ENCODE assay signal across 1 cellular context in genomic region chr16:30876867-30877266, GRCh38.
A peak's percentile ranks its signal among the peaks of the same experiment; 100 is the strongest.
TF ChIP-seq lines count a peak whose summit lies in the region.

No MANE protein-coding gene starts in this region.

TF ChIP-seq in HepG2, 621 proteins besides CTCF, POLR2A, EP300 and RAD21 (continued from another document):
- TF ChIP-seq USF2 (IDR thresholded peaks at IDR 0.05; ENCODE audit: low read depth, low read length) (no peak), USF2 (CRISPR knock-in tag; IDR thresholded peaks at IDR 0.05; ENCODE audit: borderline replicate concordance) (no peak), SALL1 (CRISPR knock-in tag; IDR thresholded peaks at IDR 0.05) (peak; percentile 54; the same call in 1 of the 2 replicates), SETDB1 (CRISPR knock-in tag; IDR thresholded peaks at IDR 0.05; ENCODE audit: borderline replicate concordance) (no peak), ZNF883 (CRISPR knock-in tag; IDR thresholded peaks at IDR 0.05; ENCODE audit: not compliant biosample characterization) (no peak), CREM (IDR thresholded peaks at IDR 0.05) (no peak), CREM (CRISPR knock-in tag; IDR thresholded peaks at IDR 0.05) (no peak), IRX3 (CRISPR knock-in tag; IDR thresholded peaks at IDR 0.05; ENCODE audit: borderline replicate concordance, low read depth) (no peak), TAF1 (CRISPR knock-in tag; IDR thresholded peaks at IDR 0.05) (peak; percentile 32; the same call in 1 of the 2 replicates), ZNF20 (CRISPR knock-in tag; IDR thresholded peaks at IDR 0.05) (no peak), NCOA5 (CRISPR knock-in tag; IDR thresholded peaks at IDR 0.05) (no peak), CAMTA2 (CRISPR knock-in tag; IDR thresholded peaks at IDR 0.05; ENCODE audit: borderline replicate concordance) (no peak), ZNF225 (CRISPR knock-in tag; IDR thresholded peaks at IDR 0.05) (no peak), ZNF768 (CRISPR knock-in tag; IDR thresholded peaks at IDR 0.05) (0 out of 2 replicates have a peak, but pooled peaks have one; percentile 36), FIP1L1 (IDR thresholded peaks at IDR 0.05; ENCODE audit: borderline replicate concordance, insufficient read depth, low read depth, low read length) (no peak), ZBTB8A (CRISPR knock-in tag; IDR thresholded peaks at IDR 0.05; ENCODE audit: borderline replicate concordance, low read depth) (no peak), ZNF567 (CRISPR knock-in tag; IDR thresholded peaks at IDR 0.05; ENCODE audit: borderline replicate concordance) (no peak), SP1 (IDR thresholded peaks at IDR 0.05) (no peak), SP1 (CRISPR knock-in tag; IDR thresholded peaks at IDR 0.05) (0 out of 2 replicates have a peak, but pooled peaks have one; percentile 22), ZNF430 (CRISPR knock-in tag; IDR thresholded peaks at IDR 0.05) (no peak), ZNF607 (CRISPR knock-in tag; IDR thresholded peaks at IDR 0.05; ENCODE audit: borderline replicate concordance) (no peak), SIN3B (IDR thresholded peaks at IDR 0.05; ENCODE audit: low read length) (0 out of 2 replicates have a peak, but pooled peaks have one; percentile 25), STAG1 (CRISPR knock-in tag; IDR thresholded peaks at IDR 0.05) (peak; percentile 31; the same call in 1 of the 2 replicates), POLR2G (IDR thresholded peaks at IDR 0.05; ENCODE audit: low read depth, low read length) (peak; percentile 38; the same call in 1 of the 2 replicates), MXI1 (IDR thresholded peaks at IDR 0.05; ENCODE audit: borderline replicate concordance, low read depth, low read length) (no peak), ZNF326 (CRISPR knock-in tag; IDR thresholded peaks at IDR 0.05; ENCODE audit: borderline replicate concordance) (no peak), ZNF609 (CRISPR knock-in tag; IDR thresholded peaks at IDR 0.05; ENCODE audit: borderline replicate concordance) (0 out of 2 replicates have a peak, but pooled peaks have one; percentile 12), ZNF616 (CRISPR knock-in tag; IDR thresholded peaks at IDR 0.05; ENCODE audit: low read depth) (no peak), HOXA3 (CRISPR knock-in tag; IDR thresholded peaks at IDR 0.05) (peak; percentile 51; the same call in 1 of the 2 replicates), BRF2 (CRISPR knock-in tag; IDR thresholded peaks at IDR 0.05) (no peak)
TF ChIP-seq in HepG2: peak in this region for 32.
